Comparison of ENCODE assay signal across 14 cellular contexts in the genomic region with DNA sequence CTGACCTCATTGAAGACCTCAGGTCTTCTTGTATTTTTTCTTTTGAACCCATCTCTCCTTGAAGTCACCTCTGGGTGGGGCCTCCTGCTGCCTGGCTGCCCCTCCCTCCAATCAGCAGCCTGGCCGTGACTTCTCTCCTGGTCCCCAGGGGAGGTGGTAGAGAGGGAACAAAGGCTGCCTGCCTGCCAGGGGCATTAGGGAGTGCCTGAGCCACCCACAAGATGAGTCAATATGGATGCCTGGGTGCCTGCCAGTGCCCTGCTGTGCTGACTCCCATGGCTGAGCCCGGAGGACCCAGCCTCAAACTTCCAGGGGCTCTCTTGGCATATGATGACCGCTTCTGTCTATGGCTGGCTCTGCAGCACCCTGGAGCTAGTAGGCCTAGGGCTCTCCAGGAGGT. TPM values are rescaled to one million over a fixed set of nuclear protein-coding genes. Genes with fewer than 3 reads are reported as not detected.
A peak's percentile ranks its signal among the peaks of the same experiment; 100 is the strongest.
DNase-seq lines count a peak whose midpoint lies in the region; ATAC-seq and TF ChIP-seq lines count a peak whose summit lies in the region.
"Had no signal": no experiment of that assay in that cellular context is flagged by ENCODE, and none has a peak within 500 bp of the region (broad histone marks: within the 10 kb centered on the region; RNA-seq: fewer than 3 reads in every experiment).

No MANE protein-coding gene starts in this region.

- no peak for TF ChIP-seq RAD21 in Ishikawa (IDR thresholded peaks at IDR 0.05; ENCODE audit: low read depth)

- no peaks in the 10 kb centered on the region for H3K36me3 ChIP-seq in thyroid gland
- H3K36me3 ChIP-seq in vagina = no peaks in the 10 kb centered on the region

- H3K4me1 ChIP-seq in thyroid gland = no peaks in the 10 kb centered on the region
- H3K4me1 ChIP-seq in vagina = peaks cover 18% of the 10 kb centered on the region

- H3K27me3 ChIP-seq in thyroid gland (no peaks in the 10 kb centered on the region), vagina (no peaks in the 10 kb centered on the region)

- TF ChIP-seq POLR2A in lower leg skin (IDR thresholded peaks at IDR 0.05) (no peak), thyroid gland (IDR thresholded peaks at IDR 0.05) (no peak), vagina (IDR thresholded peaks at IDR 0.05) (no peak)

- no peak for ATAC-seq in GM21723 (IDR thresholded peaks at IDR 0.05; ENCODE audit: unreplicated experiment)
- ATAC-seq: K562 had no signal

- in situ Hi-C loops in KBM-7 (cut with MboI; ENCODE audit: low pct_unique_long_range_greater_than_20kb, low sequenced_read_pairs) = no loop called here

- TF ChIP-seq EP300 in Ishikawa (IDR thresholded peaks at IDR 0.05; ENCODE audit: borderline replicate concordance) = peak; percentile 63; the same call in 1 of the 2 replicates

- WGBS in lower leg skin, 2 donors = 38 to 71% methylated on average over 1 to 3 of the region's 3 CpGs
- 81% methylated on average over 2 of the region's 3 CpGs; no CpG with 5 or more reads in 1 of the 2 donors for WGBS in thyroid gland, 2 donors

- H3K27ac ChIP-seq in thyroid gland (no peak overlapping the region), vagina (no peak overlapping the region)

- DNase-seq in AG10803 (ENCODE audit: low read depth) (peak; percentile 26), T1000 (lab: John Stamatoyannopoulos, UW) (peak; percentile 38), lower leg skin (ENCODE audit: low spot score in 2 of 2) (peak; percentile 30 to 88), thyroid gland (no peak), vagina (ENCODE audit: extremely low spot score in 2 of 2) (no peak), KBM-7 (no peak)
- DNase-seq: activated effector memory CD4-positive, alpha-beta T cell treated with anti-CD3 and anti-CD28 coated beads, Interleukin-2, amount 50 U/mL, for 16 hours; midbrain; NCI-H2029; SK-N-SH had no signal

- H3K4me3 ChIP-seq in AG10803 (ENCODE audit: low read length) (no peak overlapping the region), lower leg skin (ENCODE audit: low read depth, poor library complexity, severe bottlenecking) (no peak overlapping the region), thyroid gland (replicated peaks in 1 of 3) (no peak overlapping the region), vagina (no peak overlapping the region)
- H3K4me3 ChIP-seq: K562 had no signal

- H3K9me3 ChIP-seq in thyroid gland = no peaks in the 10 kb centered on the region
- H3K9me3 ChIP-seq in vagina = no peaks in the 10 kb centered on the region
- H3K9me3 ChIP-seq: SK-N-SH had no signal

- intact Hi-C loops in lower leg skin (cut with DNase I; ENCODE audit: low total_unique reads) (no loop called here), thyroid gland (cut with DNase I) (no loop called here), vagina (cut with DNase I) (no loop called here)

- no peak for TF ChIP-seq CTCF in AG10803 (conservative IDR thresholded peaks at IDR 0.05; ENCODE audit: low read length)
- no peak for TF ChIP-seq CTCF in lower leg skin (IDR thresholded peaks at IDR 0.05)
- no peak for TF ChIP-seq CTCF in thyroid gland (IDR thresholded peaks at IDR 0.05)
- no peak for TF ChIP-seq CTCF in vagina (IDR thresholded peaks at IDR 0.05)

TF ChIP-seq in Ishikawa, 13 proteins besides CTCF, POLR2A, EP300 and RAD21:
- TF ChIP-seq TAF1 (IDR thresholded peaks at IDR 0.05; ENCODE audit: low read depth) (no peak), EGR1 (IDR thresholded peaks at IDR 0.05) (no peak), ZBTB7A (IDR thresholded peaks at IDR 0.05; ENCODE audit: low read depth) (peak; percentile 64; the same call in 1 of the 2 replicates), TEAD4 (IDR thresholded peaks at IDR 0.05) (0 out of 2 replicates have a peak, but pooled peaks have one; percentile 24), NFIC (IDR thresholded peaks at IDR 0.05) (peak; percentile 87), FOXM1 (IDR thresholded peaks at IDR 0.05; ENCODE audit: borderline replicate concordance, low read depth) (no peak), TCF12 (IDR thresholded peaks at IDR 0.05; ENCODE audit: low read depth) (peak; percentile 61; the same call in 1 of the 2 replicates), CREB1 (IDR thresholded peaks at IDR 0.05; ENCODE audit: low read depth) (no peak), YY1 (IDR thresholded peaks at IDR 0.05; ENCODE audit: low read depth) (peak; percentile 74), CEBPB (IDR thresholded peaks at IDR 0.05) (no peak)
- TF ChIP-seq, protein P1, sequence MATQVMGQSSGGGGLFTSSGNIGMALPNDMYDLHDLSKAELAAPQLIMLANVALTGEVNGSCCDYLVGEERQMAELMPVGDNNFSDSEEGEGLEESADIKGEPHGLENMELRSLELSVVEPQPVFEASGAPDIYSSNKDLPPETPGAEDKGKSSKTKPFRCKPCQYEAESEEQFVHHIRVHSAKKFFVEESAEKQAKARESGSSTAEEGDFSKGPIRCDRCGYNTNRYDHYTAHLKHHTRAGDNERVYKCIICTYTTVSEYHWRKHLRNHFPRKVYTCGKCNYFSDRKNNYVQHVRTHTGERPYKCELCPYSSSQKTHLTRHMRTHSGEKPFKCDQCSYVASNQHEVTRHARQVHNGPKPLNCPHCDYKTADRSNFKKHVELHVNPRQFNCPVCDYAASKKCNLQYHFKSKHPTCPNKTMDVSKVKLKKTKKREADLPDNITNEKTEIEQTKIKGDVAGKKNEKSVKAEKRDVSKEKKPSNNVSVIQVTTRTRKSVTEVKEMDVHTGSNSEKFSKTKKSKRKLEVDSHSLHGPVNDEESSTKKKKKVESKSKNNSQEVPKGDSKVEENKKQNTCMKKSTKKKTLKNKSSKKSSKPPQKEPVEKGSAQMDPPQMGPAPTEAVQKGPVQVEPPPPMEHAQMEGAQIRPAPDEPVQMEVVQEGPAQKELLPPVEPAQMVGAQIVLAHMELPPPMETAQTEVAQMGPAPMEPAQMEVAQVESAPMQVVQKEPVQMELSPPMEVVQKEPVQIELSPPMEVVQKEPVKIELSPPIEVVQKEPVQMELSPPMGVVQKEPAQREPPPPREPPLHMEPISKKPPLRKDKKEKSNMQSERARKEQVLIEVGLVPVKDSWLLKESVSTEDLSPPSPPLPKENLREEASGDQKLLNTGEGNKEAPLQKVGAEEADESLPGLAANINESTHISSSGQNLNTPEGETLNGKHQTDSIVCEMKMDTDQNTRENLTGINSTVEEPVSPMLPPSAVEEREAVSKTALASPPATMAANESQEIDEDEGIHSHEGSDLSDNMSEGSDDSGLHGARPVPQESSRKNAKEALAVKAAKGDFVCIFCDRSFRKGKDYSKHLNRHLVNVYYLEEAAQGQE (IDR thresholded peaks at IDR 0.05; ENCODE audit: low read depth) = no peak
- TF ChIP-seq, protein P2, sequence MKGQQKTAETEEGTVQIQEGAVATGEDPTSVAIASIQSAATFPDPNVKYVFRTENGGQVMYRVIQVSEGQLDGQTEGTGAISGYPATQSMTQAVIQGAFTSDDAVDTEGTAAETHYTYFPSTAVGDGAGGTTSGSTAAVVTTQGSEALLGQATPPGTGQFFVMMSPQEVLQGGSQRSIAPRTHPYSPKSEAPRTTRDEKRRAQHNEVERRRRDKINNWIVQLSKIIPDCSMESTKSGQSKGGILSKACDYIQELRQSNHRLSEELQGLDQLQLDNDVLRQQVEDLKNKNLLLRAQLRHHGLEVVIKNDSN (IDR thresholded peaks at IDR 0.05) = no peak
- TF ChIP-seq, protein P3, sequence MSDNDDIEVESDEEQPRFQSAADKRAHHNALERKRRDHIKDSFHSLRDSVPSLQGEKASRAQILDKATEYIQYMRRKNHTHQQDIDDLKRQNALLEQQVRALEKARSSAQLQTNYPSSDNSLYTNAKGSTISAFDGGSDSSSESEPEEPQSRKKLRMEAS (IDR thresholded peaks at IDR 0.05) = no peak; the same call in 1 of the 2 replicates
TF ChIP-seq in Ishikawa: peak in this region for 5.

RNA-seq across cellular contexts. Expression of a gene that starts 5.3 kb away (rescaled TPM):
- total RNA-seq in lower leg skin (under 1 TPM in 3 of 4 donors, not detected in 1; 0.23 to 0.47 (median 0.46) TPM), thyroid gland (under 1 TPM in 1 of 4 donors, not detected in 3; 0.45 TPM), vagina (not detected)
- total RNA-seq: activated CD8-positive, alpha-beta memory T cell treated with anti-CD3 and anti-CD28 coated beads for 36 hours; K562 had no signal

RNA-seq across cellular contexts. Expression of a gene that starts 41.8 kb away (rescaled TPM):
- 10 to 100 TPM in 1 of 4 donors, 1 to 10 TPM in 3; 2.4 to 15.2 (median 5.6) TPM for total RNA-seq in lower leg skin
- 1 to 10 TPM; 3.7 to 6.2 (median 5.2) TPM for total RNA-seq in thyroid gland
- 3.7 TPM for total RNA-seq in vagina

RNA-seq across cellular contexts. Expression of a gene that starts 41.9 kb away (rescaled TPM):
- 10 to 100 TPM; 55.7 to 76.4 (median 68.3) TPM for total RNA-seq in lower leg skin
- total RNA-seq in thyroid gland = 10 to 100 TPM; 29.8 to 71.3 (median 48.0) TPM
- 45.9 TPM for total RNA-seq in vagina

Comparison
In these comparisons a context has a peak if more than half of its experiments do, and no peak if none do; other contexts are left out.
1. DNase-seq: peak in AG10803 (single experiment), T1000 (single experiment) and lower leg skin (2 of 2); none in thyroid gland (0 of 2), vagina (0 of 2) and KBM-7 (single experiment).